Comparison of ENCODE assay signal across 20 cellular contexts in the genomic region with DNA sequence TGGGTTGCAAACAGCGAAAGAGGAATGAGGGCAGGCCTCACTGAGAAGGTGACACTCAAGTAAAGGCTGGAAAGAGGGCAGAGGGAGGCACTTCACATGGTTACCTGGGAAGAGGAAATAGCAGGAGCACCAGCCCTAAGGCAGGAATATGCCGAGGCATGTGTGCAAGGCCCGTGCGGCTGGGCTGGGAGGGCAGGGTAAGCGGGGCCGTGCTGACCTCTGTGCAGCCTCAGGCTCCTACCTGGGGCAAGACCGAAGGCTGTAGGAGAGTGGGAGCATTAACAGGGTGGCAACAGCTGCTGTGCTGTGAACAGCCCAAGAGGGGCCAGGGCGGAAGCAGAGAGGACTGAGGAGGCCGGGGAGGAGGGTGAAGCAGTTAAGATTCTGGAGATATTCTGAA.
"Had no signal": no experiment of that assay in that cellular context is flagged by ENCODE, and none has a peak within 500 bp of the region (broad histone marks: within the 10 kb centered on the region; RNA-seq: fewer than 3 reads in every experiment).

No MANE protein-coding gene starts in this region.

- DNase-seq: activated CD4-positive, alpha-beta T cell treated with anti-CD3 and anti-CD28 coated beads for 1 hour; activated CD4-positive, alpha-beta T cell treated with anti-CD3 and anti-CD28 coated beads, Interleukin-2, amount 50 U/mL, for 4 hours; activated naive CD4-positive, alpha-beta T cell treated with anti-CD3 and anti-CD28 coated beads, Interleukin-2, amount 50 U/mL, for 16 hours; activated T-cell treated with anti-CD3 and anti-CD28 coated beads, Interleukin-2, amount 50 U/mL, for 1 hour; amniotic stem cell; body of pancreas; effector CD4-positive, alpha-beta T cell; gastrocnemius medialis; heart right ventricle; left colon; lower lobe of right lung; midbrain; pancreas; stimulated activated CD4-positive, alpha-beta T cell treated with anti-CD3 and anti-CD28 coated beads, Interleukin-12 subunit alpha, Interleukin-12 subunit beta, amount 100 ng/mL, for 4 hours; stimulated activated CD4-positive, alpha-beta T cell treated with anti-CD3 and anti-CD28 coated beads, Interleukin-2, amount 100 ng/mL, for 24 hours; T-cell had no signal

- H3K4me3 ChIP-seq: body of pancreas, coronary artery, gastrocnemius medialis, heart right ventricle, lower lobe of right lung, pancreas, SK-N-MC, tibial nerve had no signal

- H3K27ac ChIP-seq: body of pancreas, coronary artery, heart right ventricle, lower lobe of right lung, pancreas, SK-N-MC, tibial nerve had no signal

- H3K27me3 ChIP-seq: body of pancreas, gastrocnemius medialis, heart right ventricle, pancreas, tibial nerve had no signal

- H3K27me3 Mint-ChIP-seq: central memory CD8-positive, alpha-beta T cell; T-cell had no signal

- H3K4me3 Mint-ChIP-seq: central memory CD8-positive, alpha-beta T cell; T-cell had no signal

- H3K9me3 ChIP-seq: body of pancreas, gastrocnemius medialis, heart right ventricle, lower lobe of right lung, pancreas, tibial nerve had no signal

- FAIRE-seq: pancreas had no signal

- H3K4me1 ChIP-seq: body of pancreas, pancreas had no signal

- ATAC-seq: body of pancreas, gastrocnemius medialis, heart right ventricle, left colon, lower lobe of right lung, pancreas, T-cell had no signal

- H3K9me3 Mint-ChIP-seq: central memory CD8-positive, alpha-beta T cell; T-cell had no signal
